Comparison of ENCODE assay signal across 9 cellular contexts in genomic region chr3:136186330-136186729, GRCh38. TPM values are rescaled to one million over a fixed set of nuclear protein-coding genes. Genes with fewer than 3 reads are reported as not detected.
DNase-seq lines count a peak whose midpoint lies in the region; ATAC-seq, FAIRE-seq and TF ChIP-seq lines count a peak whose summit lies in the region.
"Had no signal": no experiment of that assay in that cellular context is flagged by ENCODE, and none has a peak within 500 bp of the region (broad histone marks: within the 10 kb centered on the region; RNA-seq: fewer than 3 reads in every experiment).

No MANE protein-coding gene starts in this region.

- DNase-seq in GM12891 (ENCODE audit: insufficient read length, low spot score) (no peak), T-helper 17 cell (no peak), mesothelial cell of epicardium (ENCODE audit: low spot score in 2 of 2, unreplicated experiment in 2 of 2) (no peak), glutamatergic neuron (no peak), T1000 (lab: John Stamatoyannopoulos, UW) (no peak), NCI-H524 (lab: John Stamatoyannopoulos, UW) (no peak), OCI-M1 (lab: John Stamatoyannopoulos, UW) (no peak)
- DNase-seq: NCI-H524 treated with DMSO at 0.1 percent for 48 hours had no signal

- no peak for TF ChIP-seq POLR2A in GM12891 (IDR thresholded peaks at IDR 0.05; ENCODE audit: low read depth, low read length)

- H3K36me3 Mint-ChIP-seq in T-helper 17 cell (ENCODE audit: low read depth) = no peaks in the 10 kb centered on the region
- H3K36me3 Mint-ChIP-seq in mesothelial cell of epicardium = peaks cover 6% of the 10 kb centered on the region
- H3K36me3 Mint-ChIP-seq in glutamatergic neuron (ENCODE audit: unreplicated experiment) = no peaks in the 10 kb centered on the region

- H3K27ac Mint-ChIP-seq in T-helper 17 cell (peak overlapping the region; percentile 37), mesothelial cell of epicardium (peak overlapping the region; percentile 65), glutamatergic neuron (ENCODE audit: unreplicated experiment) (no peak overlapping the region)

- peak; percentile 55 for ATAC-seq in GM21786 (IDR thresholded peaks at IDR 0.05; ENCODE audit: unreplicated experiment)
- peak; percentile 63 for ATAC-seq in T-helper 17 cell

- no peaks in the 10 kb centered on the region for H3K27me3 Mint-ChIP-seq in T-helper 17 cell
- no peaks in the 10 kb centered on the region for H3K27me3 Mint-ChIP-seq in mesothelial cell of epicardium (ENCODE audit: low read depth)
- no peaks in the 10 kb centered on the region for H3K27me3 Mint-ChIP-seq in glutamatergic neuron (ENCODE audit: unreplicated experiment)

- H3K4me3 Mint-ChIP-seq in T-helper 17 cell = peak overlapping the region; percentile 64
- no peak overlapping the region for H3K4me3 Mint-ChIP-seq in mesothelial cell of epicardium
- no peak overlapping the region for H3K4me3 Mint-ChIP-seq in glutamatergic neuron (ENCODE audit: unreplicated experiment)

- H3K9me3 ChIP-seq in T-helper 17 cell (ENCODE audit: control insufficient read depth, low read length, poor library complexity, severe bottlenecking) = no peaks in the 10 kb centered on the region

- TF ChIP-seq CTCF in mesothelial cell of epicardium (IDR thresholded peaks at IDR 0.05; ENCODE audit: unreplicated experiment) = no peak
- no peak for TF ChIP-seq CTCF in glutamatergic neuron (IDR thresholded peaks at IDR 0.05; ENCODE audit: partially characterized antibody, unreplicated experiment)

- FAIRE-seq in GM12891 (lab: Jason Lieb, UNC) = peak; percentile 41

- H3K9me3 Mint-ChIP-seq in mesothelial cell of epicardium = no peaks in the 10 kb centered on the region
- H3K9me3 Mint-ChIP-seq in glutamatergic neuron (ENCODE audit: unreplicated experiment) = peaks cover 2% of the 10 kb centered on the region

- H3K4me1 Mint-ChIP-seq in T-helper 17 cell (peaks cover 55% of the 10 kb centered on the region), mesothelial cell of epicardium (peaks cover 37% of the 10 kb centered on the region), glutamatergic neuron (ENCODE audit: low read depth, unreplicated experiment) (peaks cover 14% of the 10 kb centered on the region)

TF ChIP-seq in GM12891, 5 proteins besides CTCF, POLR2A, EP300 and RAD21:
- TF ChIP-seq POLR2AphosphoS5 (IDR thresholded peaks at IDR 0.05; ENCODE audit: low read depth, low read length) (no peak), TAF1 (IDR thresholded peaks at IDR 0.05; ENCODE audit: low read depth, low read length) (no peak), POU2F2 (IDR thresholded peaks at IDR 0.05; ENCODE audit: low read depth, low read length) (no peak), SPI1 (IDR thresholded peaks at IDR 0.05; ENCODE audit: low read depth, low read length) (0 out of 2 replicates have a peak, but pooled peaks have one; percentile 5)

RNA-seq across cellular contexts. Expression of gene MSL2, which starts 9.8 kb away (rescaled TPM):
- polyA plus RNA-seq in GM12891 (2012; ENCODE audit: low read depth, missing spikeins) = 8.6 TPM
- total RNA-seq in T-helper 17 cell = 100 to 1,000 TPM in 1 of 2 donors, 10 to 100 TPM in 1; 95.6 to 135 TPM
- 43.2 to 44.5 TPM (median 43.5 TPM) in 3 replicates for total RNA-seq in mesothelial cell of epicardium
- 32.8 TPM for total RNA-seq in glutamatergic neuron (ENCODE audit: unreplicated experiment)
